In the genomic region with DNA sequence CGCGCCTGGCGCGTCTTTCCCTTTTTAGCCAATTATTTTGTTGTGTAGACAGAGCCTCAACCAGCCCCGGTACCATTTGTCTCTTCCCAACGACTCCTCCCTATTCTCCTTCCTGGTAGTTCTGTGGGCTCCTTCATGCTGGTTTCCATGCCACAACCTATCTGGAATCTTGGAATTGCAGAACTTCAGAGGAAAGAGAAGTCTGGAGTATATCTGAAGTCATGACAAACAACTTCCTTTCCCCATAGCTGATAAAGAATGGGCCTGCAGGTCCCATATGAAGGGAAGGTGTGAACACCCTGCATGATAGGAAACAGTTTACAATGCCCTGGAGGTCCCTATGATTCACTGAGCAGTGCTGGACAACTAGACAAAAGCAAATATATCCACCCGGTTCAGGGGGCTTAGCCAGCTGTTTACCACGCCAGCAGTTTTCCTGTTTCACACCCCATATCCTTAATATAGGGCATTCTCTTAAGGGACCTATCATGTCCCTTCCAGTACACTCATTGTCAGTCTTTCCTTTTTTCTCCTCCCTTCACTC, we compare ENCODE assay signal across 23 cellular contexts. TPM values are rescaled to one million over a fixed set of nuclear protein-coding genes. Genes with fewer than 3 reads are reported as not detected.
DNase-seq lines count a peak whose midpoint lies in the region; ATAC-seq and TF ChIP-seq lines count a peak whose summit lies in the region.
"Had no signal": no experiment of that assay in that cellular context is flagged by ENCODE, and none has a peak within 500 bp of the region (broad histone marks: within the 10 kb centered on the region; RNA-seq: fewer than 3 reads in every experiment).

No MANE protein-coding gene starts in this region.

- no peaks in the 10 kb centered on the region for H3K9me3 ChIP-seq in OCI-LY7 (ENCODE audit: low read length)
- H3K9me3 ChIP-seq: heart right ventricle, neutrophil had no signal

- POLR2A ChIA-PET in OCI-LY7 (lab: Charles Lee): no interaction called here

- H3K4me1 ChIP-seq in OCI-LY7 (ENCODE audit: insufficient read depth, low read length, poor library complexity, severe bottlenecking): peaks cover 11% of the 10 kb centered on the region

- H3K4me2 ChIP-seq in OCI-LY7 (ENCODE audit: low read length): no peak overlapping the region

- H3K27me3 Mint-ChIP-seq in activated T-cell treated with anti-CD3 and anti-CD28 coated beads, Interleukin-2, amount 50 U/mL, for 24 hours: peaks cover 67% of the 10 kb centered on the region
- H3K27me3 Mint-ChIP-seq in activated T-cell treated with anti-CD3 and anti-CD28 coated beads, Interleukin-2, amount 50 U/mL, for 4 hours (ENCODE audit: low read depth): no peaks in the 10 kb centered on the region

- H3K36me3 Mint-ChIP-seq in activated T-cell treated with anti-CD3 and anti-CD28 coated beads, Interleukin-2, amount 50 U/mL, for 24 hours (ENCODE audit: low read depth): no peaks in the 10 kb centered on the region
- no peaks in the 10 kb centered on the region for H3K36me3 Mint-ChIP-seq in activated T-cell treated with anti-CD3 and anti-CD28 coated beads, Interleukin-2, amount 50 U/mL, for 4 hours (ENCODE audit: insufficient read depth)
- H3K36me3 Mint-ChIP-seq in stimulated activated effector memory CD8-positive, alpha-beta T cell treated with anti-CD3 and anti-CD28 coated beads, Interleukin-12 subunit alpha, Interleukin-12 subunit beta, amount 100 ng/mL, for 72 hours: no peaks in the 10 kb centered on the region
- H3K36me3 Mint-ChIP-seq: CD14-positive monocyte had no signal

- no peak overlapping the region for H3K4me3 Mint-ChIP-seq in activated T-cell treated with anti-CD3 and anti-CD28 coated beads, Interleukin-2, amount 50 U/mL, for 24 hours
- no peak overlapping the region for H3K4me3 Mint-ChIP-seq in activated T-cell treated with anti-CD3 and anti-CD28 coated beads, Interleukin-2, amount 50 U/mL, for 4 hours
- H3K4me3 Mint-ChIP-seq in stimulated activated effector memory CD8-positive, alpha-beta T cell treated with anti-CD3 and anti-CD28 coated beads, Interleukin-12 subunit alpha, Interleukin-12 subunit beta, amount 100 ng/mL, for 72 hours: peak overlapping the region; percentile 16
- H3K4me3 Mint-ChIP-seq: CD14-positive monocyte had no signal

- H3K4me3 ChIP-seq in OCI-LY7 (ENCODE audit: low read depth, low read length, poor library complexity, severe bottlenecking): no peak overlapping the region
- H3K4me3 ChIP-seq: heart right ventricle had no signal

- no TSS peak for BruUV-seq in OCI-LY7 (replicated peaks; lab: Mats Ljungman, UMichigan)

- ATAC-seq in activated T-cell treated with anti-CD3 and anti-CD28 coated beads, Interleukin-2, amount 50 U/mL, for 4 hours: no peak
- ATAC-seq in stimulated activated effector memory CD8-positive, alpha-beta T cell treated with anti-CD3 and anti-CD28 coated beads, Interleukin-12 subunit alpha, Interleukin-12 subunit beta, amount 100 ng/mL, for 72 hours: no peak

- H3K9me2 ChIP-seq in OCI-LY7 (ENCODE audit: insufficient read depth, low read length): no peaks in the 10 kb centered on the region

- H2AFZ ChIP-seq in OCI-LY7 (ENCODE audit: low read length): no peak overlapping the region

- H3K79me2 ChIP-seq in OCI-LY7 (ENCODE audit: insufficient read depth, low read depth, low read length): no peaks in the 10 kb centered on the region

- CTCF ChIA-PET in OCI-LY7 (lab: Charles Lee; ENCODE audit: unreplicated experiment): no interaction called here

- H3K36me3 ChIP-seq in OCI-LY7 (ENCODE audit: insufficient read depth, low read length): no peaks in the 10 kb centered on the region
- H3K36me3 ChIP-seq: heart right ventricle, neutrophil had no signal

- peaks cover 77% of the 10 kb centered on the region for H3K4me1 Mint-ChIP-seq in activated T-cell treated with anti-CD3 and anti-CD28 coated beads, Interleukin-2, amount 50 U/mL, for 24 hours (ENCODE audit: low read depth)
- H3K4me1 Mint-ChIP-seq in activated T-cell treated with anti-CD3 and anti-CD28 coated beads, Interleukin-2, amount 50 U/mL, for 4 hours (ENCODE audit: low read depth): peaks cover 69% of the 10 kb centered on the region
- peaks cover 40% of the 10 kb centered on the region for H3K4me1 Mint-ChIP-seq in stimulated activated effector memory CD8-positive, alpha-beta T cell treated with anti-CD3 and anti-CD28 coated beads, Interleukin-12 subunit alpha, Interleukin-12 subunit beta, amount 100 ng/mL, for 72 hours

- no peak for TF ChIP-seq CTCF in OCI-LY7 (conservative IDR thresholded peaks at IDR 0.05; ENCODE audit: low read length)

- intact Hi-C loops in OCI-LY7 (cut with micrococcal nuclease; ENCODE audit: unreplicated experiment): no loop called here

- peak overlapping the region; percentile 65 for H3K27ac Mint-ChIP-seq in activated T-cell treated with anti-CD3 and anti-CD28 coated beads, Interleukin-2, amount 50 U/mL, for 24 hours
- peak overlapping the region; percentile 93 for H3K27ac Mint-ChIP-seq in stimulated activated effector memory CD8-positive, alpha-beta T cell treated with anti-CD3 and anti-CD28 coated beads, Interleukin-12 subunit alpha, Interleukin-12 subunit beta, amount 100 ng/mL, for 72 hours
- H3K27ac Mint-ChIP-seq: CD14-positive monocyte had no signal

- H3K27ac ChIP-seq in OCI-LY7 (ENCODE audit: low read depth, low read length, poor library complexity, severe bottlenecking): no peak overlapping the region
- H3K27ac ChIP-seq: neutrophil had no signal

- no peaks in the 10 kb centered on the region for H4K20me1 ChIP-seq in OCI-LY7 (ENCODE audit: insufficient read depth, low read length)

- DNase-seq in activated T-cell treated with anti-CD3 and anti-CD28 coated beads, Interleukin-2, amount 50 U/mL, for 24 hours: no peak
- no peak for DNase-seq in activated T-cell treated with anti-CD3 and anti-CD28 coated beads, Interleukin-2, amount 50 U/mL, for 4 hours
- peak; percentile 33 for DNase-seq in NCI-H226
- peak; percentile 31 for DNase-seq in dermis blood vessel endothelial cell
- no peak for DNase-seq in stimulated activated effector memory CD8-positive, alpha-beta T cell treated with anti-CD3 and anti-CD28 coated beads, Interleukin-12 subunit alpha, Interleukin-12 subunit beta, amount 100 ng/mL, for 72 hours (ENCODE audit: low spot score in 2 of 2)
- DNase-seq in GM19240 (ENCODE audit: insufficient read length, low spot score): no peak
- no peak for DNase-seq in OCI-LY7 (ENCODE audit: low spot score)
- no peak for DNase-seq in LoVo (ENCODE audit: low spot score)
- DNase-seq: ACHN; activated T-cell treated with anti-CD3 and anti-CD28 coated beads, Interleukin-2, amount 50 U/mL, for 1 hour; central memory CD4-positive, alpha-beta T cell; heart right ventricle; kidney; MM.1S; NCI-H2029; NCI-H524; right cardiac atrium; Right ventricle myocardium superior had no signal

- no peaks in the 10 kb centered on the region for H3K9me3 Mint-ChIP-seq in activated T-cell treated with anti-CD3 and anti-CD28 coated beads, Interleukin-2, amount 50 U/mL, for 24 hours
- no peaks in the 10 kb centered on the region for H3K9me3 Mint-ChIP-seq in activated T-cell treated with anti-CD3 and anti-CD28 coated beads, Interleukin-2, amount 50 U/mL, for 4 hours
- H3K9me3 Mint-ChIP-seq in stimulated activated effector memory CD8-positive, alpha-beta T cell treated with anti-CD3 and anti-CD28 coated beads, Interleukin-12 subunit alpha, Interleukin-12 subunit beta, amount 100 ng/mL, for 72 hours: no peaks in the 10 kb centered on the region

RNA-seq across cellular contexts. Expression of a gene that starts 19.4 kb away (rescaled TPM):
- total RNA-seq in activated T-cell treated with anti-CD3 and anti-CD28 coated beads, Interleukin-2, amount 50 U/mL, for 4 hours: not detected
- total RNA-seq in dermis blood vessel endothelial cell (0.05 TPM in 1 of 2 replicates, not detected in the other), OCI-LY7 (2022) (not detected in 2 replicates)
- total RNA-seq in OCI-LY7 (2014; rRNA removed; shearing (Covaris generic)): 0.13 TPM in 1 of 2 replicates, not detected in the other
- total RNA-seq: Daoy, HT1080, kidney, mesenteric fat pad, right cardiac atrium had no signal

RNA-seq across cellular contexts. Expression of a gene that starts 50.1 kb away (rescaled TPM):
- 1,000 to 10,000 TPM; 1,344 to 1,576 (median 1,475) TPM for total RNA-seq in activated T-cell treated with anti-CD3 and anti-CD28 coated beads, Interleukin-2, amount 50 U/mL, for 4 hours
- total RNA-seq in dermis blood vessel endothelial cell: 8,354 and 18,147 TPM in 2 replicates
- total RNA-seq in OCI-LY7 (2014; rRNA removed; shearing (Covaris generic)): 1,355 and 1,476 TPM in 2 replicates
- 1,524 and 1,540 TPM in 2 replicates for total RNA-seq in OCI-LY7 (2022)

Comparison
In these comparisons a context has a peak if more than half of its experiments do, and no peak if none do; other contexts are left out.
1. DNase-seq: peak in NCI-H226 (single experiment) and dermis blood vessel endothelial cell (single experiment); none in activated T-cell treated with anti-CD3 and anti-CD28 coated beads, Interleukin-2, amount 50 U/mL, for 24 hours (single experiment), activated T-cell treated with anti-CD3 and anti-CD28 coated beads, Interleukin-2, amount 50 U/mL, for 4 hours (single experiment), stimulated activated effector memory CD8-positive, alpha-beta T cell treated with anti-CD3 and anti-CD28 coated beads, Interleukin-12 subunit alpha, Interleukin-12 subunit beta, amount 100 ng/mL, for 72 hours (0 of 2), GM19240 (single experiment), OCI-LY7 (single experiment) and LoVo (single experiment).